ENCODE assay signal across 8 cellular contexts in genomic region chr5:56415356-56415765, GRCh38.
DNase-seq lines count a peak whose midpoint lies in the region; ATAC-seq and TF ChIP-seq lines count a peak whose summit lies in the region.

No MANE protein-coding gene starts in this region.

- no peak overlapping the region for H3K9ac ChIP-seq in endodermal cell (ENCODE audit: extremely low read depth, low read length, poor library complexity, severe bottlenecking)

- H3K36me3 ChIP-seq in endodermal cell (ENCODE audit: control insufficient read depth, insufficient read depth, low read length) (no peaks in the 10 kb centered on the region), WERI-Rb-1 (no peaks in the 10 kb centered on the region)

- no peaks in the 10 kb centered on the region for H3K27me3 ChIP-seq in endodermal cell (ENCODE audit: control insufficient read depth, insufficient read depth, low read length, poor library complexity, severe bottlenecking)
- no peaks in the 10 kb centered on the region for H3K27me3 ChIP-seq in WERI-Rb-1 (ENCODE audit: insufficient read depth, low read depth, severe bottlenecking)

- peak; percentile 72 for ATAC-seq in GM21447 (IDR thresholded peaks at IDR 0.05; ENCODE audit: unreplicated experiment)
- ATAC-seq in natural killer cell: peak in 2 of 3 donors; percentile 50 to 71

- H3K27ac ChIP-seq in caudate nucleus (ENCODE audit: low read depth, low read length) (peak overlapping the region; percentile 30), endodermal cell (ENCODE audit: low read depth, low read length) (no peak overlapping the region), WERI-Rb-1 (no peak overlapping the region)

- TF ChIP-seq CTCF in natural killer cell (IDR thresholded peaks at IDR 0.05) (no peak), endodermal cell (conservative IDR thresholded peaks at IDR 0.05) (no peak), WERI-Rb-1 (IDR thresholded peaks at IDR 0.05; ENCODE audit: low read depth, low read length) (no peak)

- H3K27me3 Mint-ChIP-seq in natural killer cell (ENCODE audit: low read depth in 2 of 2) (peaks cover 0 to 3% of the 10 kb centered on the region in 2 donors), endodermal cell (ENCODE audit: insufficient read depth) (no peaks in the 10 kb centered on the region)

- H3K4me1 Mint-ChIP-seq in natural killer cell: peaks cover 0 to 13% of the 10 kb centered on the region in 2 donors
- H3K4me1 Mint-ChIP-seq in endodermal cell: peaks cover 10% of the 10 kb centered on the region

- DNase-seq in ELF-1 (ENCODE audit: low read depth, low spot score) (peak; percentile 22), HT-29 (ENCODE audit: low spot score) (peak; percentile 36), caudate nucleus (lab: John Stamatoyannopoulos, UW) (peak in 8 of 61 donors; percentile 5 to 29 (median 14)), natural killer cell (no peak), endodermal cell (no peak), WERI-Rb-1 (no peak)
- no peak for DNase-seq in stimulated activated CD4-positive, alpha-beta T cell treated with anti-CD3 and anti-CD28 coated beads, Interleukin-4, amount 100 ng/mL, for 4 hours

- H3K4me3 ChIP-seq in endodermal cell (ENCODE audit: low read length): no peak overlapping the region
- H3K4me3 ChIP-seq in WERI-Rb-1 (ENCODE audit: low read depth, low read length): no peak overlapping the region

- H3K4me1 ChIP-seq in endodermal cell (ENCODE audit: control insufficient read depth, insufficient read depth, low read length): no peaks in the 10 kb centered on the region

- H3K4me3 Mint-ChIP-seq in natural killer cell: no peak overlapping the region
- H3K4me3 Mint-ChIP-seq in endodermal cell: no peak overlapping the region

- intact Hi-C loops in natural killer cell (cut with micrococcal nuclease): no loop called here

- peaks cover 15% of the 10 kb centered on the region for H3K9me3 ChIP-seq in endodermal cell (ENCODE audit: control insufficient read depth, low read length)
- H3K9me3 ChIP-seq in WERI-Rb-1 (ENCODE audit: severe bottlenecking): peaks cover 16% of the 10 kb centered on the region

- peaks cover 2 to 3% of the 10 kb centered on the region in 2 donors for H3K9me3 Mint-ChIP-seq in natural killer cell
- H3K9me3 Mint-ChIP-seq in endodermal cell: peaks cover 2% of the 10 kb centered on the region

- WGBS in endodermal cell (ENCODE audit: insufficient coverage in 1 of 2, insufficient read length in 1 of 2), 2 experiments: 89% methylated on average over 3 of the region's 3 CpGs; no CpG with 5 or more reads in 1 of the 2 experiments

- H3K36me3 Mint-ChIP-seq in natural killer cell (peaks cover 1% of the 10 kb centered on the region), endodermal cell (ENCODE audit: low read depth) (no peaks in the 10 kb centered on the region)

- H3K27ac Mint-ChIP-seq in natural killer cell (no peak overlapping the region), endodermal cell (no peak overlapping the region)

Comparison
In these comparisons a context has a peak if more than half of its experiments do, and no peak if none do; other contexts are left out.
1. DNase-seq: peak in ELF-1 (single experiment) and HT-29 (single experiment); none in natural killer cell (single experiment), endodermal cell (single experiment), stimulated activated CD4-positive, alpha-beta T cell treated with anti-CD3 and anti-CD28 coated beads, Interleukin-4, amount 100 ng/mL, for 4 hours (0 of 2) and WERI-Rb-1 (single experiment).